In the genomic region with DNA sequence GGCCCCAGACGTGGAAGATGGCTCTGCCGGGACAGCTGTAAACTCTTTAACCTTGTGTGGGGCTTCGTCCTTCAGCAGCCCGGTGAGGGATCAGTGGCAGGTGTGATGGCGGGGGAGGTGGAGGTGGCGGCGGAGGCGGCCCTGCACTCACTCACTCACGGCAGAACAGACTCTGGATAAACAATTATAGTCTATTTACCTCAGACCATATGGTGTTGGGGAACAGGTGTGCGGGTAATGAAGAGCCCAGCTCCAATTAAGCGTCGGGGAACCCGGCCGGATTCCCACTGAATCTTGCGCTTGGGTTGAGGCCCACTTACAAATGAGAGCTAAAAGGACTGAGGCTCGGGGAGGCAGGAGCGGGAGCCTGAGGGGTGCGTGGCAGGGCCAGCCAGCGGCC, we compare ENCODE assay signal across 19 cellular contexts.
A peak's percentile ranks its signal among the peaks of the same experiment; 100 is the strongest.
DNase-seq lines count a peak whose midpoint lies in the region; TF ChIP-seq lines count a peak whose summit lies in the region.
"Had no signal": no experiment of that assay in that cellular context is flagged by ENCODE, and none has a peak within 500 bp of the region (broad histone marks: within the 10 kb centered on the region; RNA-seq: fewer than 3 reads in every experiment).

No MANE protein-coding gene starts in this region.

- no peaks in the 10 kb centered on the region for H3K79me2 ChIP-seq in mesendoderm (ENCODE audit: control insufficient read depth, insufficient read depth, low read length)

- no peak for TF ChIP-seq EP300 in suprapubic skin (IDR thresholded peaks at IDR 0.05)

- H3K36me3 ChIP-seq in SJCRH30 = no peaks in the 10 kb centered on the region
- no peaks in the 10 kb centered on the region for H3K36me3 ChIP-seq in mesendoderm (ENCODE audit: control insufficient read depth, insufficient read depth, low read length)
- H3K36me3 ChIP-seq in suprapubic skin = no peaks in the 10 kb centered on the region
- H3K36me3 ChIP-seq: vagina had no signal

- DNase-seq in DMS153 (lab: John Stamatoyannopoulos, UW) = peak; percentile 85
- peak; percentile 82 for DNase-seq in NCI-H1436 treated with DMSO at 0.1 percent for 48 hours (lab: John Stamatoyannopoulos, UW)
- DNase-seq in NCI-H345 (lab: John Stamatoyannopoulos, UW) = peak; percentile 94
- peak; percentile 24 to 55 for DNase-seq in SJCRH30
- DNase-seq in hepatic stellate cell (ENCODE audit: low spot score) = no peak
- no peak for DNase-seq in mesendoderm
- no peak for DNase-seq in suprapubic skin (ENCODE audit: low spot score in 2 of 2)
- DNase-seq in activated CD4-positive, alpha-beta T cell treated with anti-CD3 and anti-CD28 coated beads, Interleukin-2, amount 50 U/mL, for 1 hour = no peak
- DNase-seq: CD4-positive, alpha-beta memory T cell; effector CD4-positive, alpha-beta T cell; GF-D8; head of caudate nucleus; naive thymus-derived CD8-positive, alpha-beta T cell; SIG-M5; stimulated activated CD4-positive, alpha-beta T cell treated with anti-CD3 and anti-CD28 coated beads, Interleukin-4, amount 100 ng/mL, for 1 hour; substantia nigra; T-helper 2 cell had no signal

- no peak overlapping the region for H3K9ac ChIP-seq in mesendoderm (ENCODE audit: low read length)

- no peak overlapping the region for H3K4me2 ChIP-seq in mesendoderm (ENCODE audit: low read length)
- H3K4me2 ChIP-seq: GM23338 had no signal

- H3K4ac ChIP-seq in mesendoderm (ENCODE audit: low read depth, low read length) = no peak overlapping the region

- H2AK5ac ChIP-seq in mesendoderm (ENCODE audit: low read length) = no peak overlapping the region

- peaks cover 9% of the 10 kb centered on the region for H3K4me1 ChIP-seq in SJCRH30
- no peaks in the 10 kb centered on the region for H3K4me1 ChIP-seq in mesendoderm (ENCODE audit: control insufficient read depth, low read depth, low read length)
- no peaks in the 10 kb centered on the region for H3K4me1 ChIP-seq in suprapubic skin
- H3K4me1 ChIP-seq: vagina had no signal

- no peak for TF ChIP-seq POLR2A in suprapubic skin (IDR thresholded peaks at IDR 0.05)

- no peak overlapping the region for H4K5ac ChIP-seq in mesendoderm (ENCODE audit: low read length)

- H3K9me3 ChIP-seq in SJCRH30 (replicated peaks) (no peaks in the 10 kb centered on the region), suprapubic skin (no peaks in the 10 kb centered on the region)
- H3K9me3 ChIP-seq: vagina had no signal

- no peak overlapping the region for H2BK5ac ChIP-seq in mesendoderm (ENCODE audit: low read length)

- no peak overlapping the region for H4K8ac ChIP-seq in mesendoderm (ENCODE audit: low read depth, low read length)

- no peak overlapping the region for H3K27ac ChIP-seq in SJCRH30
- H3K27ac ChIP-seq in mesendoderm (ENCODE audit: low read depth, low read length) = no peak overlapping the region
- H3K27ac ChIP-seq in suprapubic skin = no peak overlapping the region
- H3K27ac ChIP-seq: vagina had no signal

- H3K27me3 ChIP-seq in SJCRH30 = peaks cover 34% of the 10 kb centered on the region
- H3K27me3 ChIP-seq in mesendoderm (ENCODE audit: insufficient read depth, low read length, poor library complexity) = no peaks in the 10 kb centered on the region
- H3K27me3 ChIP-seq in suprapubic skin = peaks cover 55% of the 10 kb centered on the region
- H3K27me3 ChIP-seq: vagina had no signal

- no peak overlapping the region for H2BK120ac ChIP-seq in mesendoderm (ENCODE audit: low read depth, low read length)

- WGBS in mesendoderm (ENCODE audit: extremely low coverage, insufficient coverage, low lambda C conversion rate) = no CpG with 5 or more reads among the region's 19 CpGs
- 75% methylated on average over 13 of the region's 19 CpGs for WGBS in suprapubic skin

- no peak overlapping the region for H2BK15ac ChIP-seq in mesendoderm (replicated peaks; ENCODE audit: low read depth)

- H3K79me1 ChIP-seq in mesendoderm (ENCODE audit: low read length) = no peaks in the 10 kb centered on the region

- no peak overlapping the region for H3K56ac ChIP-seq in mesendoderm (ENCODE audit: low read length)

- TF ChIP-seq CTCF in suprapubic skin (IDR thresholded peaks at IDR 0.05) = no peak

- H3K4me3 ChIP-seq in SJCRH30 (no peak overlapping the region), mesendoderm (ENCODE audit: low read length) (no peak overlapping the region), suprapubic skin (no peak overlapping the region)
- H3K4me3 ChIP-seq: GM23338, vagina had no signal

- no peak overlapping the region for H3K23ac ChIP-seq in mesendoderm (ENCODE audit: low read length)

- no peak overlapping the region for H3K18ac ChIP-seq in mesendoderm (ENCODE audit: low read length)

Comparison
In these comparisons a context has a peak if more than half of its experiments do, and no peak if none do; other contexts are left out.
1. DNase-seq: peak in DMS153 (single experiment), NCI-H1436 treated with DMSO at 0.1 percent for 48 hours (single experiment), NCI-H345 (single experiment) and SJCRH30 (2 of 2); none in hepatic stellate cell (single experiment), mesendoderm (single experiment), suprapubic skin (0 of 2) and activated CD4-positive, alpha-beta T cell treated with anti-CD3 and anti-CD28 coated beads, Interleukin-2, amount 50 U/mL, for 1 hour (single experiment).